1 cellular context compared by ENCODE assay signal in genomic region chr10:28991326-28991725, GRCh38.
TF ChIP-seq lines count a peak whose summit lies in the region.

No MANE protein-coding gene starts in this region.

TF ChIP-seq in H1, 55 proteins besides CTCF, POLR2A, EP300 and RAD21 (continued from another document):
- TF ChIP-seq CHD7 (IDR thresholded peaks at IDR 0.05; ENCODE audit: insufficient replicate concordance, low read length): no peak
- no peak for TF ChIP-seq SP1 (IDR thresholded peaks at IDR 0.05; ENCODE audit: low read depth, low read length)
- no peak for TF ChIP-seq SIRT6 (IDR thresholded peaks at IDR 0.05; ENCODE audit: low read length)
- no peak for TF ChIP-seq ASH2L (IDR thresholded peaks at IDR 0.05; ENCODE audit: low read length)
- TF ChIP-seq CTBP2 (IDR thresholded peaks at IDR 0.05; ENCODE audit: borderline replicate concordance, insufficient read depth, insufficient read length, low read length): no peak
- TF ChIP-seq ATF2 (IDR thresholded peaks at IDR 0.05; ENCODE audit: low read length): no peak
- no peak for TF ChIP-seq POU5F1 (IDR thresholded peaks at IDR 0.05; ENCODE audit: low read depth, low read length)
- TF ChIP-seq EZH2 (IDR thresholded peaks at IDR 0.05; ENCODE audit: low read depth, low read length, severe bottlenecking): no peak
- no peak for TF ChIP-seq NANOG (IDR thresholded peaks at IDR 0.05; ENCODE audit: insufficient read depth, low read depth, low read length, poor library complexity, severe bottlenecking)
- TF ChIP-seq KDM4A (IDR thresholded peaks at IDR 0.05; ENCODE audit: low read depth, low read length, severe bottlenecking): no peak
